1 cellular context compared by ENCODE assay signal in the genomic region with DNA sequence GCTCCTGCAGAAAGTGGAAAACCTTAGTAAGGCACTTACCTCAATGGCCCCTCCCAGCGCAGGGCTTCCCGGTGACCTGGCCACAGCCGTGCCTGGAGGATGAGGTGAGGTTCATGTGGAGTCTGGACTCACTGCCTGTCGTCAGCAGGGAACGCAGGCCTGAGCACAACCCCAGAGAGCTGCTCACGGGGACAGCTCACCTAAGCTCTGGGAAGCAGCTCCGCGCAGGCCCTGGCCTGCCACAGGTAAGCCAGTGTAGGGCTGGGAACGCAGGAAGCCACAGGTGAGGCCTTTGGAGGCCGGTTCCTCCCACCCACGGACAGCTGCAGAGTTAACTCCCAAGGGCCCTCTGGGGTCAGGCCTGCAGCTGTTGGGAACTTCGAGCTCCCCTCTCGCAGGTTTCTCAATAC.
TF ChIP-seq lines count a peak whose summit lies in the region.

No MANE protein-coding gene starts in this region.

TF ChIP-seq in GM12878, 131 proteins besides CTCF, POLR2A, EP300 and RAD21 (continued from another document):
- TF ChIP-seq NR2F1 (conservative IDR thresholded peaks at IDR 0.05), result peak; percentile 52; the same call in 1 of the 2 replicates
- TF ChIP-seq EGR1 (IDR thresholded peaks at IDR 0.05; ENCODE audit: borderline replicate concordance in 1 of 2, low read depth in 2 of 2, low read length in 2 of 2), result peak in 1 of 2 experiments; percentile 65; a peak in 1 of 3 replicates
- peak; percentile 21; the same call in 1 of the 2 replicates for TF ChIP-seq SPI1 (IDR thresholded peaks at IDR 0.05; ENCODE audit: borderline replicate concordance, insufficient read depth, low read depth, low read length)
- TF ChIP-seq ZNF687 (IDR thresholded peaks at IDR 0.05), result no peak
- TF ChIP-seq GATAD2B (conservative IDR thresholded peaks at IDR 0.05; ENCODE audit: low read depth), result 0 out of 2 replicates have a peak, but pooled peaks have one; percentile 41
- TF ChIP-seq MAX (IDR thresholded peaks at IDR 0.05; ENCODE audit: low read depth, low read length), result no peak
